ENCODE assay signal across 1 cellular context in the genomic region with DNA sequence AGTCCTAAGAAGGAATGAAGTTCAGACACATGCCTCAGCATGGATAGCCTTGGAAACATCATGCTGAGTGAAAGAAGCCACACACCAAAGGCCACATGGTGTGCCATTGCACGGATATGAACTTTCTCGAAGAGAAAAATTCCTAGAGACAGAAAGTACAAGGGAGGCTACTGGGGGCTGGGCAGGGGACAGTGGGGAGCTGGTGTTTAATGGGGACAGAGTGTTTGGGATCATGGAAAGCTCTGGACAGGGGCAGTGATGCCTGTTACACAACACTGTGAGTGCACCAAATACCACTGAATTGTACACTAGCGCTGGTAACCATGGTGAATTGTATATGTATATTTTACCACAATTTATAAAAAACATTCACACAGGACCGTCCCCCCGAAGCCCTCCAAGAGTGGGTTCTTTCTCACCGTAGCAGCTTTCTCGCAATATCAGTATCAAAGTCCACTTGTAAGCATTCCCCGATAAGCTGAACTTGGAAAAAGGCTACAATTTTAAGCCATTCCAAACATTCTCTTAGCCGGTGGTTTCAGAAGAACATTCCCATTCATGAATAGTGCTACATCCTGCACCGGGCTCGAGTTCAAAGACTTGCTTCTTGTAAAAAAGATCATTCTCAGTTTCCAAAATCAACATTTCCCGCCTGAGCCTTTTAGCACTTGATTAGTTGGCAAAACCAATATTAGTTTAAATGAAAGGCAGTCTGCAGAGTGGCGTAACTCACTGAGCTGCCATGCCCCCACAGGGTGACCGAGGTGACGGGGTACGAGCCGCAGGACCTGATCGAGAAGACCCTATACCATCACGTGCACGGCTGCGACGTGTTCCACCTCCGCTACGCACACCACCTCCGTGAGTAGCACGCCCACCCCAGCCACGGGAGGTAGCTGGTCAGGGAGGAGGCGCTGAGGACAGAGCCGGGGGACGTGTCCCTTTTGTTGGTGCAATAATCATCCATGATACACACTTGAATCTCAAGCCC.
TF ChIP-seq lines count a peak whose summit lies in the region.

No MANE protein-coding gene starts in this region.

TF ChIP-seq in HepG2, 621 proteins besides CTCF, POLR2A, EP300 and RAD21 (continued from another document and continues in another):
- TF ChIP-seq, protein P1, sequence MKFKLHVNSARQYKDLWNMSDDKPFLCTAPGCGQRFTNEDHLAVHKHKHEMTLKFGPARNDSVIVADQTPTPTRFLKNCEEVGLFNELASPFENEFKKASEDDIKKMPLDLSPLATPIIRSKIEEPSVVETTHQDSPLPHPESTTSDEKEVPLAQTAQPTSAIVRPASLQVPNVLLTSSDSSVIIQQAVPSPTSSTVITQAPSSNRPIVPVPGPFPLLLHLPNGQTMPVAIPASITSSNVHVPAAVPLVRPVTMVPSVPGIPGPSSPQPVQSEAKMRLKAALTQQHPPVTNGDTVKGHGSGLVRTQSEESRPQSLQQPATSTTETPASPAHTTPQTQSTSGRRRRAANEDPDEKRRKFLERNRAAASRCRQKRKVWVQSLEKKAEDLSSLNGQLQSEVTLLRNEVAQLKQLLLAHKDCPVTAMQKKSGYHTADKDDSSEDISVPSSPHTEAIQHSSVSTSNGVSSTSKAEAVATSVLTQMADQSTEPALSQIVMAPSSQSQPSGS (CRISPR knock-in tag; IDR thresholded peaks at IDR 0.05), result 0 out of 2 replicates have a peak, but pooled peaks have one; percentile 24
- TF ChIP-seq AGO1 (IDR thresholded peaks at IDR 0.05; ENCODE audit: low read depth, low read length, poor library complexity, severe bottlenecking) (no peak), CREB1 (IDR thresholded peaks at IDR 0.05) (no peak), CREB1 (CRISPR knock-in tag; IDR thresholded peaks at IDR 0.05) (peak; percentile 48; the same call in 1 of the 2 replicates), KLF13 (CRISPR knock-in tag; IDR thresholded peaks at IDR 0.05) (no peak), ZBTB21 (CRISPR knock-in tag; IDR thresholded peaks at IDR 0.05) (no peak), ZNF251 (CRISPR knock-in tag; IDR thresholded peaks at IDR 0.05) (no peak), TEAD3 (CRISPR knock-in tag; optimal IDR thresholded peaks at IDR 0.05; ENCODE audit: borderline replicate concordance) (peak; percentile 88), IRF2 (CRISPR knock-in tag; IDR thresholded peaks at IDR 0.05) (0 out of 2 replicates have a peak, but pooled peaks have one; percentile 46), ZNF354B (CRISPR knock-in tag; IDR thresholded peaks at IDR 0.05) (0 out of 2 replicates have a peak, but pooled peaks have one; percentile 34), ZNF253 (CRISPR knock-in tag; IDR thresholded peaks at IDR 0.05; ENCODE audit: borderline replicate concordance) (no peak)
- TF ChIP-seq, protein P2, sequence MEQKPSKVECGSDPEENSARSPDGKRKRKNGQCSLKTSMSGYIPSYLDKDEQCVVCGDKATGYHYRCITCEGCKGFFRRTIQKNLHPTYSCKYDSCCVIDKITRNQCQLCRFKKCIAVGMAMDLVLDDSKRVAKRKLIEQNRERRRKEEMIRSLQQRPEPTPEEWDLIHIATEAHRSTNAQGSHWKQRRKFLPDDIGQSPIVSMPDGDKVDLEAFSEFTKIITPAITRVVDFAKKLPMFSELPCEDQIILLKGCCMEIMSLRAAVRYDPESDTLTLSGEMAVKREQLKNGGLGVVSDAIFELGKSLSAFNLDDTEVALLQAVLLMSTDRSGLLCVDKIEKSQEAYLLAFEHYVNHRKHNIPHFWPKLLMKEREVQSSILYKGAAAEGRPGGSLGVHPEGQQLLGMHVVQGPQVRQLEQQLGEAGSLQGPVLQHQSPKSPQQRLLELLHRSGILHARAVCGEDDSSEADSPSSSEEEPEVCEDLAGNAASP (CRISPR knock-in tag; IDR thresholded peaks at IDR 0.05; ENCODE audit: borderline replicate concordance), result peak; percentile 83
- TF ChIP-seq, protein P3, sequence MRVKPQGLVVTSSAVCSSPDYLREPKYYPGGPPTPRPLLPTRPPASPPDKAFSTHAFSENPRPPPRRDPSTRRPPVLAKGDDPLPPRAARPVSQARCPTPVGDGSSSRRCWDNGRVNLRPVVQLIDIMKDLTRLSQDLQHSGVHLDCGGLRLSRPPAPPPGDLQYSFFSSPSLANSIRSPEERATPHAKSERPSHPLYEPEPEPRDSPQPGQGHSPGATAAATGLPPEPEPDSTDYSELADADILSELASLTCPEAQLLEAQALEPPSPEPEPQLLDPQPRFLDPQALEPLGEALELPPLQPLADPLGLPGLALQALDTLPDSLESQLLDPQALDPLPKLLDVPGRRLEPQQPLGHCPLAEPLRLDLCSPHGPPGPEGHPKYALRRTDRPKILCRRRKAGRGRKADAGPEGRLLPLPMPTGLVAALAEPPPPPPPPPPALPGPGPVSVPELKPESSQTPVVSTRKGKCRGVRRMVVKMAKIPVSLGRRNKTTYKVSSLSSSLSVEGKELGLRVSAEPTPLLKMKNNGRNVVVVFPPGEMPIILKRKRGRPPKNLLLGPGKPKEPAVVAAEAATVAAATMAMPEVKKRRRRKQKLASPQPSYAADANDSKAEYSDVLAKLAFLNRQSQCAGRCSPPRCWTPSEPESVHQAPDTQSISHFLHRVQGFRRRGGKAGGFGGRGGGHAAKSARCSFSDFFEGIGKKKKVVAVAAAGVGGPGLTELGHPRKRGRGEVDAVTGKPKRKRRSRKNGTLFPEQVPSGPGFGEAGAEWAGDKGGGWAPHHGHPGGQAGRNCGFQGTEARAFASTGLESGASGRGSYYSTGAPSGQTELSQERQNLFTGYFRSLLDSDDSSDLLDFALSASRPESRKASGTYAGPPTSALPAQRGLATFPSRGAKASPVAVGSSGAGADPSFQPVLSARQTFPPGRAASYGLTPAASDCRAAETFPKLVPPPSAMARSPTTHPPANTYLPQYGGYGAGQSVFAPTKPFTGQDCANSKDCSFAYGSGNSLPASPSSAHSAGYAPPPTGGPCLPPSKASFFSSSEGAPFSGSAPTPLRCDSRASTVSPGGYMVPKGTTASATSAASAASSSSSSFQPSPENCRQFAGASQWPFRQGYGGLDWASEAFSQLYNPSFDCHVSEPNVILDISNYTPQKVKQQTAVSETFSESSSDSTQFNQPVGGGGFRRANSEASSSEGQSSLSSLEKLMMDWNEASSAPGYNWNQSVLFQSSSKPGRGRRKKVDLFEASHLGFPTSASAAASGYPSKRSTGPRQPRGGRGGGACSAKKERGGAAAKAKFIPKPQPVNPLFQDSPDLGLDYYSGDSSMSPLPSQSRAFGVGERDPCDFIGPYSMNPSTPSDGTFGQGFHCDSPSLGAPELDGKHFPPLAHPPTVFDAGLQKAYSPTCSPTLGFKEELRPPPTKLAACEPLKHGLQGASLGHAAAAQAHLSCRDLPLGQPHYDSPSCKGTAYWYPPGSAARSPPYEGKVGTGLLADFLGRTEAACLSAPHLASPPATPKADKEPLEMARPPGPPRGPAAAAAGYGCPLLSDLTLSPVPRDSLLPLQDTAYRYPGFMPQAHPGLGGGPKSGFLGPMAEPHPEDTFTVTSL (CRISPR knock-in tag; IDR thresholded peaks at IDR 0.05; ENCODE audit: borderline replicate concordance), result no peak; the same call in 1 of the 2 replicates
- TF ChIP-seq, protein P4, sequence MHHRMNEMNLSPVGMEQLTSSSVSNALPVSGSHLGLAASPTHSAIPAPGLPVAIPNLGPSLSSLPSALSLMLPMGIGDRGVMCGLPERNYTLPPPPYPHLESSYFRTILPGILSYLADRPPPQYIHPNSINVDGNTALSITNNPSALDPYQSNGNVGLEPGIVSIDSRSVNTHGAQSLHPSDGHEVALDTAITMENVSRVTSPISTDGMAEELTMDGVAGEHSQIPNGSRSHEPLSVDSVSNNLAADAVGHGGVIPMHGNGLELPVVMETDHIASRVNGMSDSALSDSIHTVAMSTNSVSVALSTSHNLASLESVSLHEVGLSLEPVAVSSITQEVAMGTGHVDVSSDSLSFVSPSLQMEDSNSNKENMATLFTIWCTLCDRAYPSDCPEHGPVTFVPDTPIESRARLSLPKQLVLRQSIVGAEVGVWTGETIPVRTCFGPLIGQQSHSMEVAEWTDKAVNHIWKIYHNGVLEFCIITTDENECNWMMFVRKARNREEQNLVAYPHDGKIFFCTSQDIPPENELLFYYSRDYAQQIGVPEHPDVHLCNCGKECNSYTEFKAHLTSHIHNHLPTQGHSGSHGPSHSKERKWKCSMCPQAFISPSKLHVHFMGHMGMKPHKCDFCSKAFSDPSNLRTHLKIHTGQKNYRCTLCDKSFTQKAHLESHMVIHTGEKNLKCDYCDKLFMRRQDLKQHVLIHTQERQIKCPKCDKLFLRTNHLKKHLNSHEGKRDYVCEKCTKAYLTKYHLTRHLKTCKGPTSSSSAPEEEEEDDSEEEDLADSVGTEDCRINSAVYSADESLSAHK (CRISPR knock-in tag; IDR thresholded peaks at IDR 0.05; ENCODE audit: borderline replicate concordance), result no peak
- TF ChIP-seq, protein P5, sequence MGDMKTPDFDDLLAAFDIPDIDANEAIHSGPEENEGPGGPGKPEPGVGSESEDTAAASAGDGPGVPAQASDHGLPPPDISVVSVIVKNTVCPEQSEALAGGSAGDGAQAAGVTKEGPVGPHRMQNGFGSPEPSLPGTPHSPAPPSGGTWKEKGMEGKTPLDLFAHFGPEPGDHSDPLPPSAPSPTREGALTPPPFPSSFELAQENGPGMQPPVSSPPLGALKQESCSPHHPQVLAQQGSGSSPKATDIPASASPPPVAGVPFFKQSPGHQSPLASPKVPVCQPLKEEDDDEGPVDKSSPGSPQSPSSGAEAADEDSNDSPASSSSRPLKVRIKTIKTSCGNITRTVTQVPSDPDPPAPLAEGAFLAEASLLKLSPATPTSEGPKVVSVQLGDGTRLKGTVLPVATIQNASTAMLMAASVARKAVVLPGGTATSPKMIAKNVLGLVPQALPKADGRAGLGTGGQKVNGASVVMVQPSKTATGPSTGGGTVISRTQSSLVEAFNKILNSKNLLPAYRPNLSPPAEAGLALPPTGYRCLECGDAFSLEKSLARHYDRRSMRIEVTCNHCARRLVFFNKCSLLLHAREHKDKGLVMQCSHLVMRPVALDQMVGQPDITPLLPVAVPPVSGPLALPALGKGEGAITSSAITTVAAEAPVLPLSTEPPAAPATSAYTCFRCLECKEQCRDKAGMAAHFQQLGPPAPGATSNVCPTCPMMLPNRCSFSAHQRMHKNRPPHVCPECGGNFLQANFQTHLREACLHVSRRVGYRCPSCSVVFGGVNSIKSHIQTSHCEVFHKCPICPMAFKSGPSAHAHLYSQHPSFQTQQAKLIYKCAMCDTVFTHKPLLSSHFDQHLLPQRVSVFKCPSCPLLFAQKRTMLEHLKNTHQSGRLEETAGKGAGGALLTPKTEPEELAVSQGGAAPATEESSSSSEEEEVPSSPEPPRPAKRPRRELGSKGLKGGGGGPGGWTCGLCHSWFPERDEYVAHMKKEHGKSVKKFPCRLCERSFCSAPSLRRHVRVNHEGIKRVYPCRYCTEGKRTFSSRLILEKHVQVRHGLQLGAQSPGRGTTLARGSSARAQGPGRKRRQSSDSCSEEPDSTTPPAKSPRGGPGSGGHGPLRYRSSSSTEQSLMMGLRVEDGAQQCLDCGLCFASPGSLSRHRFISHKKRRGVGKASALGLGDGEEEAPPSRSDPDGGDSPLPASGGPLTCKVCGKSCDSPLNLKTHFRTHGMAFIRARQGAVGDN (CRISPR knock-in tag; IDR thresholded peaks at IDR 0.05), result peak; percentile 77
- TF ChIP-seq, protein P6, sequence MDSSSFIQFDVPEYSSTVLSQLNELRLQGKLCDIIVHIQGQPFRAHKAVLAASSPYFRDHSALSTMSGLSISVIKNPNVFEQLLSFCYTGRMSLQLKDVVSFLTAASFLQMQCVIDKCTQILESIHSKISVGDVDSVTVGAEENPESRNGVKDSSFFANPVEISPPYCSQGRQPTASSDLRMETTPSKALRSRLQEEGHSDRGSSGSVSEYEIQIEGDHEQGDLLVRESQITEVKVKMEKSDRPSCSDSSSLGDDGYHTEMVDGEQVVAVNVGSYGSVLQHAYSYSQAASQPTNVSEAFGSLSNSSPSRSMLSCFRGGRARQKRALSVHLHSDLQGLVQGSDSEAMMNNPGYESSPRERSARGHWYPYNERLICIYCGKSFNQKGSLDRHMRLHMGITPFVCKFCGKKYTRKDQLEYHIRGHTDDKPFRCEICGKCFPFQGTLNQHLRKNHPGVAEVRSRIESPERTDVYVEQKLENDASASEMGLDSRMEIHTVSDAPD (CRISPR knock-in tag; IDR thresholded peaks at IDR 0.05), result peak; percentile 42; the same call in 1 of the 2 replicates
- TF ChIP-seq, protein P7, sequence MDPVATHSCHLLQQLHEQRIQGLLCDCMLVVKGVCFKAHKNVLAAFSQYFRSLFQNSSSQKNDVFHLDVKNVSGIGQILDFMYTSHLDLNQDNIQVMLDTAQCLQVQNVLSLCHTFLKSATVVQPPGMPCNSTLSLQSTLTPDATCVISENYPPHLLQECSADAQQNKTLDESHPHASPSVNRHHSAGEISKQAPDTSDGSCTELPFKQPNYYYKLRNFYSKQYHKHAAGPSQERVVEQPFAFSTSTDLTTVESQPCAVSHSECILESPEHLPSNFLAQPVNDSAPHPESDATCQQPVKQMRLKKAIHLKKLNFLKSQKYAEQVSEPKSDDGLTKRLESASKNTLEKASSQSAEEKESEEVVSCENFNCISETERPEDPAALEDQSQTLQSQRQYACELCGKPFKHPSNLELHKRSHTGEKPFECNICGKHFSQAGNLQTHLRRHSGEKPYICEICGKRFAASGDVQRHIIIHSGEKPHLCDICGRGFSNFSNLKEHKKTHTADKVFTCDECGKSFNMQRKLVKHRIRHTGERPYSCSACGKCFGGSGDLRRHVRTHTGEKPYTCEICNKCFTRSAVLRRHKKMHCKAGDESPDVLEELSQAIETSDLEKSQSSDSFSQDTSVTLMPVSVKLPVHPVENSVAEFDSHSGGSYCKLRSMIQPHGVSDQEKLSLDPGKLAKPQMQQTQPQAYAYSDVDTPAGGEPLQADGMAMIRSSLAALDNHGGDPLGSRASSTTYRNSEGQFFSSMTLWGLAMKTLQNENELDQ (CRISPR knock-in tag; IDR thresholded peaks at IDR 0.05; ENCODE audit: borderline replicate concordance), result no peak
- TF ChIP-seq, protein P8, sequence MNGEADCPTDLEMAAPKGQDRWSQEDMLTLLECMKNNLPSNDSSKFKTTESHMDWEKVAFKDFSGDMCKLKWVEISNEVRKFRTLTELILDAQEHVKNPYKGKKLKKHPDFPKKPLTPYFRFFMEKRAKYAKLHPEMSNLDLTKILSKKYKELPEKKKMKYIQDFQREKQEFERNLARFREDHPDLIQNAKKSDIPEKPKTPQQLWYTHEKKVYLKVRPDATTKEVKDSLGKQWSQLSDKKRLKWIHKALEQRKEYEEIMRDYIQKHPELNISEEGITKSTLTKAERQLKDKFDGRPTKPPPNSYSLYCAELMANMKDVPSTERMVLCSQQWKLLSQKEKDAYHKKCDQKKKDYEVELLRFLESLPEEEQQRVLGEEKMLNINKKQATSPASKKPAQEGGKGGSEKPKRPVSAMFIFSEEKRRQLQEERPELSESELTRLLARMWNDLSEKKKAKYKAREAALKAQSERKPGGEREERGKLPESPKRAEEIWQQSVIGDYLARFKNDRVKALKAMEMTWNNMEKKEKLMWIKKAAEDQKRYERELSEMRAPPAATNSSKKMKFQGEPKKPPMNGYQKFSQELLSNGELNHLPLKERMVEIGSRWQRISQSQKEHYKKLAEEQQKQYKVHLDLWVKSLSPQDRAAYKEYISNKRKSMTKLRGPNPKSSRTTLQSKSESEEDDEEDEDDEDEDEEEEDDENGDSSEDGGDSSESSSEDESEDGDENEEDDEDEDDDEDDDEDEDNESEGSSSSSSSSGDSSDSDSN (CRISPR knock-in tag; IDR thresholded peaks at IDR 0.05), result no peak
